8 cellular contexts compared by ENCODE assay signal in genomic region chr11:121451982-121452608, GRCh38. TPM values are rescaled to one million over a fixed set of nuclear protein-coding genes. Genes with fewer than 3 reads are reported as not detected.
DNase-seq lines count a peak whose midpoint lies in the region; ATAC-seq and TF ChIP-seq lines count a peak whose summit lies in the region.

Gene SORL1 (plus strand): TSS chr11:121452314. CDS start chr11:121452332, 18 bp downstream.

- H3K9me3 ChIP-seq in CD4-positive, alpha-beta T cell (ENCODE audit: control insufficient read depth, low read length), result peaks cover 9% of the 10 kb centered on the region

- POLR2A ChIA-PET in CD4-positive, alpha-beta T cell (lab: Charles Lee), result interaction anchor here (0.6 to 10.6 kb wide), 35 partner anchors 7 to 1610 kb away, joined by 3 to 326 read pairs (median 6); partner anchors contain the start of genes HSPA8 and SC5D

- peak within 1 kb of the TSS; percentile 95 for H3K4me3 Mint-ChIP-seq in CD4-positive, alpha-beta T cell
- H3K4me3 Mint-ChIP-seq in osteocyte (ENCODE audit: unreplicated experiment), result peak within 1 kb of the TSS; percentile 76

- H3K36me3 Mint-ChIP-seq in CD4-positive, alpha-beta T cell (ENCODE audit: low read depth), result peaks cover 71% of the 10 kb centered on the region
- H3K36me3 Mint-ChIP-seq in activated naive CD4-positive, alpha-beta T cell treated with anti-CD3 and anti-CD28 coated beads, Interleukin-2, amount 50 U/mL, for 72 hours, result peaks cover 32 to 36% of the 10 kb centered on the region in 2 donors
- no peaks in the 10 kb centered on the region for H3K36me3 Mint-ChIP-seq in osteocyte (ENCODE audit: unreplicated experiment)

- DNase-seq in CD4-positive, alpha-beta T cell, result peak; percentile 64 to 81 (median 72)
- peak; percentile 13 for DNase-seq in RPMI7951 (ENCODE audit: low read depth)
- peak in 1 of 2 donors; percentile 77 for DNase-seq in activated naive CD4-positive, alpha-beta T cell treated with anti-CD3 and anti-CD28 coated beads, Interleukin-2, amount 50 U/mL, for 72 hours (ENCODE audit: low spot score in 2 of 2)
- DNase-seq in Right ventricle myocardium inferior (ENCODE audit: missing footprints), result peak; percentile 90
- DNase-seq in osteocyte (ENCODE audit: extremely low spot score, unreplicated experiment), result no peak
- DNase-seq in ureter (ENCODE audit: low spot score), result peak; percentile 79

- H3K4me1 Mint-ChIP-seq in CD4-positive, alpha-beta T cell (ENCODE audit: low read depth), result peaks cover 87% of the 10 kb centered on the region
- peaks cover 7% of the 10 kb centered on the region for H3K4me1 Mint-ChIP-seq in osteocyte (ENCODE audit: unreplicated experiment)

- intact Hi-C loops in CD4-positive, alpha-beta T cell (cut with DNase I, micrococcal nuclease), result loop anchor here (1.0 to 10.0 kb wide), 9 partner anchors 16 to 143 kb away; no protein-coding TSS in a partner anchor
- intact Hi-C loops in Right ventricle myocardium inferior (cut with DNase I), result loop anchor here (1.0 to 2.0 kb wide), 3 partner anchors 63 to 133 kb away; no protein-coding TSS in a partner anchor

- ATAC-seq in CD4-positive, alpha-beta T cell (ENCODE audit: poor library complexity), result peak; percentile 57
- ATAC-seq in GM19328 (IDR thresholded peaks at IDR 0.05; ENCODE audit: unreplicated experiment) (peak; percentile 47), HG03571 (IDR thresholded peaks at IDR 0.05; ENCODE audit: unreplicated experiment) (peak; percentile 51), Right ventricle myocardium inferior (peak; percentile 90)
- ATAC-seq in activated naive CD4-positive, alpha-beta T cell treated with anti-CD3 and anti-CD28 coated beads, Interleukin-2, amount 50 U/mL, for 72 hours, result peak; percentile 49 to 79

- CTCF ChIA-PET in CD4-positive, alpha-beta T cell (lab: Charles Lee), result interaction anchor here (0.9 to 4.8 kb wide), 9 partner anchors 9 to 128 kb away, joined by 3 to 75 read pairs (median 4); no protein-coding TSS in a partner anchor

- H3K27ac ChIP-seq in CD4-positive, alpha-beta T cell (ENCODE audit: low read depth, low read length), result peak within 1 kb of the TSS; percentile 88

- no peaks in the 10 kb centered on the region for H3K27me3 ChIP-seq in CD4-positive, alpha-beta T cell (ENCODE audit: control insufficient read depth, insufficient read depth, low read length)

- no peaks in the 10 kb centered on the region for H3K9me3 Mint-ChIP-seq in CD4-positive, alpha-beta T cell
- no peaks in the 10 kb centered on the region for H3K9me3 Mint-ChIP-seq in activated naive CD4-positive, alpha-beta T cell treated with anti-CD3 and anti-CD28 coated beads, Interleukin-2, amount 50 U/mL, for 72 hours
- no peaks in the 10 kb centered on the region for H3K9me3 Mint-ChIP-seq in osteocyte (ENCODE audit: unreplicated experiment)

- TF ChIP-seq CTCF in CD4-positive, alpha-beta T cell (IDR thresholded peaks at IDR 0.05), result peak; percentile 53
- peak; percentile 61 for TF ChIP-seq CTCF in osteocyte (IDR thresholded peaks at IDR 0.05)

- H3K27me3 Mint-ChIP-seq in CD4-positive, alpha-beta T cell, result no peaks in the 10 kb centered on the region
- H3K27me3 Mint-ChIP-seq in osteocyte (ENCODE audit: unreplicated experiment), result peaks cover 62% of the 10 kb centered on the region

- H3K27ac Mint-ChIP-seq in CD4-positive, alpha-beta T cell, result peak within 1 kb of the TSS; percentile 93
- peak within 1 kb of the TSS; percentile 92 to 96 for H3K27ac Mint-ChIP-seq in activated naive CD4-positive, alpha-beta T cell treated with anti-CD3 and anti-CD28 coated beads, Interleukin-2, amount 50 U/mL, for 72 hours
- no peak within 1 kb of the TSS for H3K27ac Mint-ChIP-seq in osteocyte (ENCODE audit: unreplicated experiment)

RNA-seq across cellular contexts. Expression of gene SORL1, which starts in this region (rescaled TPM):
- 100 to 1,000 TPM; 235 to 241 TPM for total RNA-seq in CD4-positive, alpha-beta T cell
- total RNA-seq in RPMI7951 (2014; rRNA removed; shearing (Covaris generic)), result 0.60 and 1.3 TPM in 2 replicates
- 100 to 1,000 TPM in 1 of 2 donors, 10 to 100 TPM in 1; 90.4 to 139 TPM for total RNA-seq in activated naive CD4-positive, alpha-beta T cell treated with anti-CD3 and anti-CD28 coated beads, Interleukin-2, amount 50 U/mL, for 72 hours
- total RNA-seq in Right ventricle myocardium inferior (6.1 TPM), osteocyte (2.1 and 3.1 TPM in 2 replicates), ureter (134 TPM)

Comparison
In these comparisons a context has a peak if more than half of its experiments do, and no peak if none do; other contexts are left out.
1. RNA of gene SORL1 (total RNA-seq): 235 to 241 TPM in CD4-positive, alpha-beta T cell, 90.4 to 139 TPM in activated naive CD4-positive, alpha-beta T cell treated with anti-CD3 and anti-CD28 coated beads, Interleukin-2, amount 50 U/mL, for 72 hours and 134 TPM in ureter (single experiment); 6.1 TPM in Right ventricle myocardium inferior (single experiment), 2.1 to 3.1 TPM in osteocyte and 0.60 to 1.3 TPM in RPMI7951; every median in the first group is over 10 times any median in the second.
2. Peak in every context shown above with its lines, with median percentiles within 50 percentile points of each other: ATAC-seq.